In the genomic region with DNA sequence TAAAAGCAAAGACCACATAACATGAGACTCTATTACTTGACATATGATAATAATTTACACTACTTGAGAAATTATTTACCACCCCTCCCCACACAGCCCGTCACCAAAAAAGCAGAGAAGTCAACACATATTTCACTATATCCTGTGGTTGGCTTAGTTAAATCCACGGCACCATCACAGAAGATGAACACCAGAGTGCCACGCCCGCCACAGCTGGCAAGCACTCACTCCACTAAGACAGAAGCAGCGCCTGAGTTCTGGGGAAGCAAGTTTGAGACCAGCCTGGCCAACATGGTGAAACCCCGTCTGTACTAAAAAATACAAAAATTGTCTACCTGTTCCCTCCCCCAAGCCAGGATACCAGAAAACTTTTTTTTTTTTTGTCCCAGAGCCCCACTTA, we compare ENCODE assay signal across 1 cellular context.
TF ChIP-seq lines count a peak whose summit lies in the region.

No MANE protein-coding gene starts in this region.

TF ChIP-seq in HepG2, 621 proteins besides CTCF, POLR2A, EP300 and RAD21 (continued from another document):
- TF ChIP-seq, protein P1, sequence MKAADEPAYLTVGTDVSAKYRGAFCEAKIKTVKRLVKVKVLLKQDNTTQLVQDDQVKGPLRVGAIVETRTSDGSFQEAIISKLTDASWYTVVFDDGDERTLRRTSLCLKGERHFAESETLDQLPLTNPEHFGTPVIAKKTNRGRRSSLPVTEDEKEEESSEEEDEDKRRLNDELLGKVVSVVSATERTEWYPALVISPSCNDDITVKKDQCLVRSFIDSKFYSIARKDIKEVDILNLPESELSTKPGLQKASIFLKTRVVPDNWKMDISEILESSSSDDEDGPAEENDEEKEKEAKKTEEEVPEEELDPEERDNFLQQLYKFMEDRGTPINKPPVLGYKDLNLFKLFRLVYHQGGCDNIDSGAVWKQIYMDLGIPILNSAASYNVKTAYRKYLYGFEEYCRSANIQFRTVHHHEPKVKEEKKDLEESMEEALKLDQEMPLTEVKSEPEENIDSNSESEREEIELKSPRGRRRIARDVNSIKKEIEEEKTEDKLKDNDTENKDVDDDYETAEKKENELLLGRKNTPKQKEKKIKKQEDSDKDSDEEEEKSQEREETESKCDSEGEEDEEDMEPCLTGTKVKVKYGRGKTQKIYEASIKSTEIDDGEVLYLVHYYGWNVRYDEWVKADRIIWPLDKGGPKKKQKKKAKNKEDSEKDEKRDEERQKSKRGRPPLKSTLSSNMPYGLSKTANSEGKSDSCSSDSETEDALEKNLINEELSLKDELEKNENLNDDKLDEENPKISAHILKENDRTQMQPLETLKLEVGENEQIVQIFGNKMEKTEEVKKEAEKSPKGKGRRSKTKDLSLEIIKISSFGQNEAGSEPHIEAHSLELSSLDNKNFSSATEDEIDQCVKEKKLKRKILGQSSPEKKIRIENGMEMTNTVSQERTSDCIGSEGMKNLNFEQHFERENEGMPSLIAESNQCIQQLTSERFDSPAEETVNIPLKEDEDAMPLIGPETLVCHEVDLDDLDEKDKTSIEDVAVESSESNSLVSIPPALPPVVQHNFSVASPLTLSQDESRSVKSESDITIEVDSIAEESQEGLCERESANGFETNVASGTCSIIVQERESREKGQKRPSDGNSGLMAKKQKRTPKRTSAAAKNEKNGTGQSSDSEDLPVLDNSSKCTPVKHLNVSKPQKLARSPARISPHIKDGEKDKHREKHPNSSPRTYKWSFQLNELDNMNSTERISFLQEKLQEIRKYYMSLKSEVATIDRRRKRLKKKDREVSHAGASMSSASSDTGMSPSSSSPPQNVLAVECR (CRISPR knock-in tag; IDR thresholded peaks at IDR 0.05; ENCODE audit: borderline replicate concordance), result no peak
- no peak for TF ChIP-seq KDM2A (CRISPR knock-in tag; IDR thresholded peaks at IDR 0.05; ENCODE audit: borderline replicate concordance, low read depth)
- TF ChIP-seq ZZZ3 (CRISPR knock-in tag; IDR thresholded peaks at IDR 0.05; ENCODE audit: borderline replicate concordance), result no peak
